18 cellular contexts compared by ENCODE assay signal in genomic region chr2:106695919-106696318, GRCh38.
"Had no signal": no experiment of that assay in that cellular context is flagged by ENCODE, and none has a peak within 500 bp of the region (broad histone marks: within the 10 kb centered on the region; RNA-seq: fewer than 3 reads in every experiment).

No MANE protein-coding gene starts in this region.

- H3K4me3 ChIP-seq: heart right ventricle, pancreas, stomach, thoracic aorta had no signal

- ATAC-seq: esophagus mucosa; heart right ventricle; left lobe of liver; naive thymus-derived CD8-positive, alpha-beta T cell; pancreas; right cardiac atrium had no signal

- DNase-seq: effector memory CD4-positive, alpha-beta T cell; heart right ventricle; hypothalamus; kidney glomerular epithelial cell; mammary epithelial cell; naive thymus-derived CD8-positive, alpha-beta T cell; occipital lobe; pancreas; right cardiac atrium; small intestine; stimulated activated CD4-positive, alpha-beta T cell treated with anti-CD3 and anti-CD28 coated beads, Interleukin-12 subunit alpha, Interleukin-12 subunit beta, amount 100 ng/mL, for 4 hours; stimulated activated naive CD4-positive, alpha-beta T cell; stomach; substantia nigra; trophoblast cell had no signal

- H3K4me1 ChIP-seq: heart right ventricle, pancreas, stomach had no signal

- H3K9me3 ChIP-seq: heart right ventricle, pancreas, stomach, thoracic aorta had no signal

- H3K36me3 ChIP-seq: heart right ventricle, pancreas, stomach, thoracic aorta had no signal
